Comparison of ENCODE assay signal across 9 cellular contexts in the genomic region with DNA sequence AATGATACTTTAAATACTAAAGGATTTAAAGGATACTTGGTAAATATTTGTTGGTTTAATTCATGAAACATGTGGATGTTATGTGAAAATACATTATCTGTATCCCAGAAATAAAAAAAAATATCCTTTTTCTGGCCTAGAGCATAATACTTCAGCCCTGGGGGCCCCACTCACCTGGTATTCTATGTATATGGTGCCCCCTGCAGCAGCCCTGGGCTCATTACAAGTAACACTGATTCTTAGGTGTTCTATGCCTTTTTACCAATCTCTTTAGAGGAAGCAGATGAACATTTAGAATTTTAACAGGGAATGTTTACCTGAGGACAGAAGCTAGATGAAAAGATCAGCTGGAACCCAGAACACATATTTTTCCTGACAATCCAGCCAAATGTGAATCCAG. TPM values are rescaled to one million over a fixed set of nuclear protein-coding genes. Genes with fewer than 3 reads are reported as not detected.
A peak's percentile ranks its signal among the peaks of the same experiment; 100 is the strongest.
DNase-seq lines count a peak whose midpoint lies in the region; ATAC-seq and TF ChIP-seq lines count a peak whose summit lies in the region.
"Not testable (repeated sequence)": the region's sequence is repeated elsewhere in the genome, so short reads cannot be mapped to it uniquely, and the experiment has no call there.
"Had no signal": no experiment of that assay in that cellular context is flagged by ENCODE, and none has a peak within 500 bp of the region (broad histone marks: within the 10 kb centered on the region; RNA-seq: fewer than 3 reads in every experiment).

No MANE protein-coding gene starts in this region.

- H3K27ac ChIP-seq in VCaP; brain microvascular endothelial cell; left ventricle myocardium inferior (replicated peaks): not testable (repeated sequence)

- not testable (repeated sequence) for H3K4me3 ChIP-seq in AG10803 (ENCODE audit: low read length); GM12875 (ENCODE audit: low read depth, low read length); brain microvascular endothelial cell (ENCODE audit: low read depth, low read length); left ventricle myocardium inferior; retinal pigment epithelial cell (ENCODE audit: low read length)

- not testable (repeated sequence) for DNase-seq in AG10803 (ENCODE audit: low read depth); left ventricle myocardium inferior; retinal pigment epithelial cell (ENCODE audit: low read depth)
- DNase-seq in NCI-H69 (lab: John Stamatoyannopoulos, UW): peak; percentile 14
- peak; percentile 24 for DNase-seq in brain microvascular endothelial cell

- H3K9me3 ChIP-seq in left ventricle myocardium inferior (replicated peaks): not testable (repeated sequence)

- not testable (repeated sequence) for H3K36me3 ChIP-seq in brain microvascular endothelial cell (replicated peaks); left ventricle myocardium inferior

- not testable (repeated sequence) for H3K4me1 ChIP-seq in left ventricle myocardium inferior

- intact Hi-C loops in left ventricle myocardium inferior (cut with micrococcal nuclease): not testable (repeated sequence)

- peak; percentile 38 for ATAC-seq in HG03439 (IDR thresholded peaks at IDR 0.05; ENCODE audit: unreplicated experiment)

- in situ Hi-C loops in brain microvascular endothelial cell (cut with HindIII; ENCODE audit: low pct_ligation_motif_present, low sequenced_read_pairs): not testable (repeated sequence)

- H3K27me3 ChIP-seq in brain microvascular endothelial cell (replicated peaks); left ventricle myocardium inferior (ENCODE audit: low read depth): not testable (repeated sequence)

- peak; percentile 54 for TF ChIP-seq CTCF in AG10803 (conservative IDR thresholded peaks at IDR 0.05; ENCODE audit: low read length)
- peak; percentile 22; the same call in 1 of the 2 replicates for TF ChIP-seq CTCF in GM12875 (IDR thresholded peaks at IDR 0.05; ENCODE audit: borderline replicate concordance, insufficient read depth, low read depth, low read length)
- peak; percentile 68 for TF ChIP-seq CTCF in VCaP (conservative IDR thresholded peaks at IDR 0.05)
- peak; percentile 66 for TF ChIP-seq CTCF in brain microvascular endothelial cell (IDR thresholded peaks at IDR 0.05; ENCODE audit: low read depth, low read length, missing control alignments)
- TF ChIP-seq CTCF in left ventricle myocardium inferior (IDR thresholded peaks at IDR 0.05; ENCODE audit: borderline replicate concordance): peak; percentile 49
- peak; percentile 54 for TF ChIP-seq CTCF in retinal pigment epithelial cell (conservative IDR thresholded peaks at IDR 0.05; ENCODE audit: low read depth, low read length)

RNA-seq across cellular contexts. Expression of gene STEAP1, which starts 4.8 kb away (rescaled TPM):
- 1.2 TPM for total RNA-seq in left ventricle myocardium inferior
- total RNA-seq: CD4-positive, CD25-positive, alpha-beta regulatory T cell had no signal
